ENCODE assay signal across 26 cellular contexts in genomic region chr19:33603377-33603776, GRCh38. TPM values are rescaled to one million over a fixed set of nuclear protein-coding genes. Genes with fewer than 3 reads are reported as not detected.
"Had no signal": no experiment of that assay in that cellular context is flagged by ENCODE, and none has a peak within 500 bp of the region (broad histone marks: within the 10 kb centered on the region; RNA-seq: fewer than 3 reads in every experiment).

No MANE protein-coding gene starts in this region.

- H3K27me3 ChIP-seq: ascending aorta, body of pancreas, cardiac muscle cell had no signal

- H3K4me3 ChIP-seq: ascending aorta, body of pancreas, cardiac muscle cell, MG63 had no signal

- H3K4me2 ChIP-seq: SK-N-SH had no signal

- DNase-seq: activated CD4-positive, alpha-beta memory T cell treated with anti-CD3 and anti-CD28 coated beads, Interleukin-2, amount 10 ng/mL, durations not matched to agents 7 days and 5 days; activated CD4-positive, alpha-beta T cell treated with anti-CD3 and anti-CD28 coated beads for 36 hours; activated CD4-positive, alpha-beta T cell treated with anti-CD3 and anti-CD28 coated beads, Interleukin-2, amount 50 U/mL, for 1 hour; activated CD8-positive, alpha-beta memory T cell treated with anti-CD3 and anti-CD28 coated beads, Interleukin-2, amount 50 U/mL, for 4 hours; activated naive CD4-positive, alpha-beta T cell; activated naive CD8-positive, alpha-beta T cell treated with anti-CD3 and anti-CD28 coated beads, Interleukin-2, amount 50 U/mL, for 24 hours; activated T-cell treated with anti-CD3 and anti-CD28 coated beads, Interleukin-2, amount 50 U/mL, for 72 hours; amniotic stem cell; body of pancreas; MG63; MV-4-11; NCI-H1092 treated with DMSO at 0.1 percent for 48 hours; NCI-H1436 treated with DMSO at 0.1 percent for 48 hours; NCI-H187; NCI-H2081; NCI-H446; NCI-H82; PC-3; SK-N-SH; T-helper 1 cell had no signal

- H3K4me1 ChIP-seq: ascending aorta, body of pancreas had no signal

- H3K4me3 Mint-ChIP-seq: activated CD4-positive, alpha-beta memory T cell treated with anti-CD3 and anti-CD28 coated beads, Interleukin-2, amount 10 ng/mL, durations not matched to agents 7 days and 5 days; activated CD4-positive, alpha-beta T cell treated with anti-CD3 and anti-CD28 coated beads for 36 hours; activated naive CD4-positive, alpha-beta T cell treated with anti-CD3 and anti-CD28 coated beads, Interleukin-2, amount 50 U/mL, for 24 hours; activated naive CD8-positive, alpha-beta T cell treated with anti-CD3 and anti-CD28 coated beads, Interleukin-2, amount 50 U/mL, for 24 hours; activated T-cell treated with anti-CD3 and anti-CD28 coated beads, Interleukin-2, amount 50 U/mL, for 72 hours had no signal

- H3K9me3 ChIP-seq: SK-N-SH had no signal

- H3K4me1 Mint-ChIP-seq: activated CD4-positive, alpha-beta memory T cell treated with anti-CD3 and anti-CD28 coated beads, Interleukin-2, amount 10 ng/mL, durations not matched to agents 7 days and 5 days; activated CD4-positive, alpha-beta T cell treated with anti-CD3 and anti-CD28 coated beads for 36 hours; activated naive CD4-positive, alpha-beta T cell treated with anti-CD3 and anti-CD28 coated beads, Interleukin-2, amount 50 U/mL, for 24 hours; activated naive CD8-positive, alpha-beta T cell treated with anti-CD3 and anti-CD28 coated beads, Interleukin-2, amount 50 U/mL, for 24 hours had no signal

- H3K36me3 ChIP-seq: ascending aorta, cardiac muscle cell, MG63 had no signal

- H3K27ac Mint-ChIP-seq: activated CD4-positive, alpha-beta memory T cell treated with anti-CD3 and anti-CD28 coated beads, Interleukin-2, amount 10 ng/mL, durations not matched to agents 7 days and 5 days; activated CD4-positive, alpha-beta T cell treated with anti-CD3 and anti-CD28 coated beads for 36 hours; activated naive CD4-positive, alpha-beta T cell treated with anti-CD3 and anti-CD28 coated beads, Interleukin-2, amount 50 U/mL, for 24 hours; activated naive CD8-positive, alpha-beta T cell treated with anti-CD3 and anti-CD28 coated beads, Interleukin-2, amount 50 U/mL, for 24 hours; activated T-cell treated with anti-CD3 and anti-CD28 coated beads, Interleukin-2, amount 50 U/mL, for 72 hours; activated T-helper 2 cell treated with anti-CD3 and anti-CD28 coated beads, Interferon-gamma antibody, Interleukin-2, Interleukin-4, amounts not matched to agents 10 μg/mL and 5 μg/mL and 100 μg/mL, durations not matched to agents 14 hours and 24 hours and 36 hours had no signal

- H3K27ac ChIP-seq: ascending aorta, body of pancreas, cardiac muscle cell, VCaP had no signal

- H3K9me2 ChIP-seq: SK-N-SH had no signal

- H3K27me3 Mint-ChIP-seq: activated CD4-positive, alpha-beta memory T cell treated with anti-CD3 and anti-CD28 coated beads, Interleukin-2, amount 10 ng/mL, durations not matched to agents 7 days and 5 days had no signal

- ATAC-seq: activated CD4-positive, alpha-beta T cell treated with anti-CD3 and anti-CD28 coated beads for 36 hours; activated naive CD8-positive, alpha-beta T cell treated with anti-CD3 and anti-CD28 coated beads, Interleukin-2, amount 50 U/mL, for 24 hours; activated T-cell treated with anti-CD3 and anti-CD28 coated beads, Interleukin-2, amount 50 U/mL, for 72 hours; body of pancreas; PC-3 had no signal

RNA-seq across cellular contexts. Expression of gene CHST8, which starts 18.4 kb away (rescaled TPM):
- total RNA-seq: activated CD4-positive, alpha-beta memory T cell treated with anti-CD3 and anti-CD28 coated beads, Interleukin-2, amount 10 ng/mL, durations not matched to agents 7 days and 5 days; activated CD4-positive, alpha-beta T cell treated with anti-CD3 and anti-CD28 coated beads for 36 hours; activated T-cell treated with anti-CD3 and anti-CD28 coated beads, Interleukin-2, amount 50 U/mL, for 72 hours; activated T-helper 2 cell treated with anti-CD3 and anti-CD28 coated beads, Interferon-gamma antibody, Interleukin-2, Interleukin-4, amounts not matched to agents 10 μg/mL and 5 μg/mL and 100 μg/mL, durations not matched to agents 14 hours and 24 hours and 36 hours; ascending aorta; T-helper 2 cell treated with Interferon-gamma antibody and Interleukin-4, amounts not matched to agents 100 ng/mL and 5 ng/mL, for 36 hours had no signal
